Comparison of ENCODE assay signal across 8 cellular contexts in the genomic region with DNA sequence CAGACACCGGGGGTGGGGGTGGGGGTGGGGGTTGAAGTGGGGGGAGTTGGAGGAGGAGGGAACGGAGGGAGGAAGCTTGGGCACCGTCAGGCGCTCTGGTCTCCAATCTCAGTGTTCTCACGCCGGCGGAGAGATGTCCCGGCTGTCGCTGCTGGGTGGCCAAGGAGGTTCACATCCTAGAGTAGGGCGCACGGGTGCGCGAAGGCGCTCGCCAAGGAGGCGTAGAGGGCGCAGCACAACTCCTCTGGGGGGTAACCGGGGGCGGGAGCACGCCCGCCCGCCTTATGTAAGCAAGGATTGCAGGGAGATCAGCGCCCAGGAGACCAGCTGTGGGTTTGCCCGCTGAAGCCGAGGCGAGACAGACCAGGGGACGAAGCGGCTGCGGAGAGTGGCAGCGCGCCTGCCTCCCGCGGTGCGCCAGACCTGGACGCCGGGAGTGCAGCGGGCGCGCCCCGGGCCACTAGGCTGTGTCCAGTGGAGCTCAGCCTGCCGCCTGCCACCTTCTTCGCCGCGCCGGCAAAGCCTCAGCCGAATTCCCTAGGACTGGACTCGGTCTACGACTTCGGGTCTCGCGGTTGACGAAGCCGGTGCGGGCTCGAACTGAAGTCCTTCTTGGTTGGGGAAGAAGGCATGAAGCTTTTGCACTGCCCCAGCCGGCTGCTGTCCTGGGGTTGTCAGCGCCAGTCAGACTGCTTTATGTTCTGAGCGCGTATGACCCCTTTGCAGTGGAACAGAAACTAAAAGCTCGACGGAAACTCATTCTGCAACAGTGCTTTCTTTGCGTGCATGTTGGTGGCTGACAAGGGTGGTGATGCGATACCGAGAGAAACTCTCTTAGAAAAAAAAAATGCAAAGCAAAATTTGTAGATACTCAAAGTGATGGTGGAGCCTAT. TPM values are rescaled to one million over a fixed set of nuclear protein-coding genes. Genes with fewer than 3 reads are reported as not detected.
DNase-seq lines count a peak whose midpoint lies in the region; ATAC-seq, FAIRE-seq and TF ChIP-seq lines count a peak whose summit lies in the region.

No MANE protein-coding gene starts in this region.

- ATAC-seq in HG03565 (IDR thresholded peaks at IDR 0.05; ENCODE audit: unreplicated experiment) (peak; percentile 97), heart left ventricle (peak; percentile 50 to 79 (median 63))
- ATAC-seq in activated naive CD4-positive, alpha-beta T cell treated with anti-CD3 and anti-CD28 coated beads, Interleukin-2, amount 50 U/mL, for 72 hours = peak; percentile 79 to 91

- H3K27me3 Mint-ChIP-seq in osteocyte (ENCODE audit: unreplicated experiment) = peaks cover 68% of the 10 kb centered on the region

- H3K4me1 Mint-ChIP-seq in osteocyte (ENCODE audit: unreplicated experiment) = peaks cover 17% of the 10 kb centered on the region

- H3K4me3 Mint-ChIP-seq in osteocyte (ENCODE audit: unreplicated experiment) = peak overlapping the region; percentile 83

- peak overlapping the region; percentile 69 to 90 (median 84) for H3K27ac ChIP-seq in heart left ventricle

- no peaks in the 10 kb centered on the region for H3K9me3 ChIP-seq in heart left ventricle

- no peaks in the 10 kb centered on the region for H3K36me3 ChIP-seq in heart left ventricle

- intact Hi-C loops in heart left ventricle (cut with DNase I) = loop anchor here in 2 of 10 donors (10.0 kb wide), 2 partner anchors 75 to 385 kb away; no protein-coding TSS in a partner anchor

- peaks cover 0 to 2% of the 10 kb centered on the region in 2 donors for H3K9me3 Mint-ChIP-seq in activated naive CD4-positive, alpha-beta T cell treated with anti-CD3 and anti-CD28 coated beads, Interleukin-2, amount 50 U/mL, for 72 hours
- no peaks in the 10 kb centered on the region for H3K9me3 Mint-ChIP-seq in osteocyte (ENCODE audit: unreplicated experiment)

- FAIRE-seq in RCC 7860 (lab: Jason Lieb, UNC) = no peak

- peaks cover 0 to 24% (median 0%) of the 10 kb centered on the region in 12 donors for H3K4me1 ChIP-seq in heart left ventricle

- no peak overlapping the region for H3K27ac Mint-ChIP-seq in activated naive CD4-positive, alpha-beta T cell treated with anti-CD3 and anti-CD28 coated beads, Interleukin-2, amount 50 U/mL, for 72 hours
- H3K27ac Mint-ChIP-seq in osteocyte (ENCODE audit: unreplicated experiment) = peak overlapping the region; percentile 29

- no peak for TF ChIP-seq POLR2A in heart left ventricle (IDR thresholded peaks at IDR 0.05)

- H3K27me3 ChIP-seq in heart left ventricle = peaks cover 3 to 49% (median 18%) of the 10 kb centered on the region in 9 donors

- TF ChIP-seq CTCF in GM20000 (IDR thresholded peaks at IDR 0.05; ENCODE audit: extremely low read depth, missing control alignments) = no peak
- no peak for TF ChIP-seq CTCF in heart left ventricle (IDR thresholded peaks at IDR 0.05)
- no peak for TF ChIP-seq CTCF in osteocyte (IDR thresholded peaks at IDR 0.05)

- DNase-seq in G401 (ENCODE audit: low spot score) = peak; percentile 39
- DNase-seq in GM20000 (ENCODE audit: low spot score) = peak; percentile 69
- DNase-seq in activated naive CD4-positive, alpha-beta T cell treated with anti-CD3 and anti-CD28 coated beads, Interleukin-2, amount 50 U/mL, for 72 hours (ENCODE audit: low spot score in 2 of 2) = peak in 1 of 2 donors; percentile 20
- DNase-seq in heart left ventricle = peak; percentile 59 to 80 (median 68)
- DNase-seq in osteocyte (ENCODE audit: extremely low spot score, unreplicated experiment) = no peak
- no peak for DNase-seq in RCC 7860 (ENCODE audit: low spot score)
- DNase-seq in NAMALWA (ENCODE audit: low spot score) = no peak

- peaks cover 0 to 5% of the 10 kb centered on the region in 2 donors for H3K36me3 Mint-ChIP-seq in activated naive CD4-positive, alpha-beta T cell treated with anti-CD3 and anti-CD28 coated beads, Interleukin-2, amount 50 U/mL, for 72 hours
- no peaks in the 10 kb centered on the region for H3K36me3 Mint-ChIP-seq in osteocyte (ENCODE audit: unreplicated experiment)

- in situ Hi-C loops in G401 (cut with HindIII; ENCODE audit: low sequenced_read_pairs) = no loop called here

- H3K4me3 ChIP-seq in heart left ventricle = peak overlapping the region; percentile 46 to 78 (median 68)

- WGBS in heart left ventricle, 4 donors = 0 to 1% (median 1%) methylated on average over 22 to 64 of the region's 64 CpGs

RNA-seq across cellular contexts. Expression of a gene that starts 0.7 kb away (rescaled TPM):
- total RNA-seq in G401 (2014; rRNA removed; shearing (Covaris generic)) = not detected in 2 replicates
- total RNA-seq in activated naive CD4-positive, alpha-beta T cell treated with anti-CD3 and anti-CD28 coated beads, Interleukin-2, amount 50 U/mL, for 72 hours = not detected
- 1 to 10 TPM; 1.3 to 2.8 (median 1.8) TPM for total RNA-seq in heart left ventricle
- polyA plus RNA-seq in heart left ventricle = under 1 TPM; 0.23 to 0.69 TPM
- 0.70 and 0.71 TPM in 2 replicates for total RNA-seq in osteocyte

Comparison
In these comparisons a context has a peak if more than half of its experiments do, and no peak if none do; other contexts are left out.
1. DNase-seq: peak in G401 (single experiment), GM20000 (single experiment) and heart left ventricle (5 of 5); none in osteocyte (single experiment), RCC 7860 (single experiment) and NAMALWA (single experiment).
2. Peak in every context shown above with its lines, with median percentiles within 50 percentile points of each other: ATAC-seq.